ENCODE assay signal across 2 cellular contexts in the genomic region with DNA sequence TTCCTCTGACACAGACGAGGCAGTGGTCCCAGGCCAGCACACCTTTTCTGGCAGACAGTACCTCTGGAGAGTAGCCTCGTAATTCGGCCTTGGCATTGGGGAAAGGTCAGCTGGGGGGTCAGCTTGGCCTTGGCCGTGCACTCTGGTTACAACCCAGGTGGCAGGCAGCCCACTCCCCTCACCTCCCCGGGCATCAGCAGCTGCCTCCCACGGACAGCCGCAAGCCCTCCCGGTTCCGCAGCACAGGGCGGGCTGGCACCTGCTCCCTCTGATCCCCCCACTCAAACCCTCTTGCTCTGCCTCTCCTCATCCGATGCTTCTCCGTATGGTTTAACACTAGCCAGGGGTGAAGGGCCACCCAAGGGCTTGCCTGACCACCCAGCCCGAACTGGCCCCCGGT.
TF ChIP-seq lines count a peak whose summit lies in the region.

No MANE protein-coding gene starts in this region.

TF ChIP-seq in WTC11, 78 proteins besides CTCF, POLR2A, EP300 and RAD21 (continued from another document and continues in another):
- TF ChIP-seq NR1H2 (CRISPR knock-in tag; IDR thresholded peaks at IDR 0.05) (no peak), TEAD4 (CRISPR knock-in tag; IDR thresholded peaks at IDR 0.05) (no peak), GTF2I (CRISPR knock-in tag; conservative IDR thresholded peaks at IDR 0.05) (no peak), HMGA2 (CRISPR knock-in tag; IDR thresholded peaks at IDR 0.05) (no peak), ZNF396 (CRISPR knock-in tag; IDR thresholded peaks at IDR 0.05; ENCODE audit: borderline replicate concordance) (no peak), ZBTB21 (CRISPR knock-in tag; IDR thresholded peaks at IDR 0.05; ENCODE audit: borderline replicate concordance) (no peak), NFATC4 (CRISPR knock-in tag; IDR thresholded peaks at IDR 0.05) (no peak)
- TF ChIP-seq, protein P1, sequence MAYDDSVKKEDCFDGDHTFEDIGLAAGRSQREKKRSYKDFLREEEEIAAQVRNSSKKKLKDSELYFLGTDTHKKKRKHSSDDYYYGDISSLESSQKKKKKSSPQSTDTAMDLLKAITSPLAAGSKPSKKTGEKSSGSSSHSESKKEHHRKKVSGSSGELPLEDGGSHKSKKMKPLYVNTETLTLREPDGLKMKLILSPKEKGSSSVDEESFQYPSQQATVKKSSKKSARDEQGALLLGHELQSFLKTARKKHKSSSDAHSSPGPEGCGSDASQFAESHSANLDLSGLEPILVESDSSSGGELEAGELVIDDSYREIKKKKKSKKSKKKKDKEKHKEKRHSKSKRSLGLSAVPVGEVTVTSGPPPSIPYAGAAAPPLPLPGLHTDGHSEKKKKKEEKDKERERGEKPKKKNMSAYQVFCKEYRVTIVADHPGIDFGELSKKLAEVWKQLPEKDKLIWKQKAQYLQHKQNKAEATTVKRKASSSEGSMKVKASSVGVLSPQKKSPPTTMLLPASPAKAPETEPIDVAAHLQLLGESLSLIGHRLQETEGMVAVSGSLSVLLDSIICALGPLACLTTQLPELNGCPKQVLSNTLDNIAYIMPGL (CRISPR knock-in tag; IDR thresholded peaks at IDR 0.05) = no peak
- TF ChIP-seq, protein P2, sequence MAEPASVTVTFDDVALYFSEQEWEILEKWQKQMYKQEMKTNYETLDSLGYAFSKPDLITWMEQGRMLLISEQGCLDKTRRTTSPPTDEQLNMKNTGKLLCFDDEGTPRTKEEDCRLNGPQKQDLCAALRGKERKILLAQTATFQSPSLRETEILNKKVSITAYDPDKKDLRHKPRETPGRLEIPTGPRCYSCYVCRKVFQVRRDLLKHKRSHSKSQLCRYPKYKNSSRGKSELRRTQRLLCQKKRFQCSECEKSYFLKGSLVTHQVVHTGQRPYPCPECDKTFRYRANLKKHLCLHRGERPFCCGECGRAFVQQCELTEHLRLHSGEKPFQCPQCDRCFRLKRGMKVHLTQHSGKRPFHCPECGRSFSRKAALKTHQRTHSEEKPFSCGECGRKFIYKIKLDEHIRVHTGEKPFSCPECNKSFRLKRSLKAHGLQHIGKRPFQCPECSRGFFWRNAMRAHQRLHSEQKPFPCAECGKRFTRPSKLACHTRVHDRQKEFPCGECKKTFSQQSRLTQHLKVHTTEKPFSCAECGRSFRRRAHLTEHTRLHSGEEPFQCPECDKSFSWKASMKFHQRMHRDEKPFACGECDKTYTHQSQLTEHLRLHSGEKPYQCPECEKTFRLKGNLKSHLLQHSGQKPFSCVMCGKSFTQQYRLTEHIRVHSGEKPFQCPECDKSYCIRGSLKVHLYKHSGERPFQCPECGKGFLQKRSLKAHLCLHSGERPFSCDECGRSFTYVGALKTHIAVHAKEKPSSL (CRISPR knock-in tag; conservative IDR thresholded peaks at IDR 0.05) = no peak
- TF ChIP-seq, protein P3, sequence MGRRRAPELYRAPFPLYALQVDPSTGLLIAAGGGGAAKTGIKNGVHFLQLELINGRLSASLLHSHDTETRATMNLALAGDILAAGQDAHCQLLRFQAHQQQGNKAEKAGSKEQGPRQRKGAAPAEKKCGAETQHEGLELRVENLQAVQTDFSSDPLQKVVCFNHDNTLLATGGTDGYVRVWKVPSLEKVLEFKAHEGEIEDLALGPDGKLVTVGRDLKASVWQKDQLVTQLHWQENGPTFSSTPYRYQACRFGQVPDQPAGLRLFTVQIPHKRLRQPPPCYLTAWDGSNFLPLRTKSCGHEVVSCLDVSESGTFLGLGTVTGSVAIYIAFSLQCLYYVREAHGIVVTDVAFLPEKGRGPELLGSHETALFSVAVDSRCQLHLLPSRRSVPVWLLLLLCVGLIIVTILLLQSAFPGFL (CRISPR knock-in tag; IDR thresholded peaks at IDR 0.05; ENCODE audit: borderline replicate concordance) = no peak
- TF ChIP-seq, protein P4, sequence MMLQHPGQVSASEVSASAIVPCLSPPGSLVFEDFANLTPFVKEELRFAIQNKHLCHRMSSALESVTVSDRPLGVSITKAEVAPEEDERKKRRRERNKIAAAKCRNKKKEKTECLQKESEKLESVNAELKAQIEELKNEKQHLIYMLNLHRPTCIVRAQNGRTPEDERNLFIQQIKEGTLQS (CRISPR knock-in tag; conservative IDR thresholded peaks at IDR 0.05) = no peak
- TF ChIP-seq, protein P5, sequence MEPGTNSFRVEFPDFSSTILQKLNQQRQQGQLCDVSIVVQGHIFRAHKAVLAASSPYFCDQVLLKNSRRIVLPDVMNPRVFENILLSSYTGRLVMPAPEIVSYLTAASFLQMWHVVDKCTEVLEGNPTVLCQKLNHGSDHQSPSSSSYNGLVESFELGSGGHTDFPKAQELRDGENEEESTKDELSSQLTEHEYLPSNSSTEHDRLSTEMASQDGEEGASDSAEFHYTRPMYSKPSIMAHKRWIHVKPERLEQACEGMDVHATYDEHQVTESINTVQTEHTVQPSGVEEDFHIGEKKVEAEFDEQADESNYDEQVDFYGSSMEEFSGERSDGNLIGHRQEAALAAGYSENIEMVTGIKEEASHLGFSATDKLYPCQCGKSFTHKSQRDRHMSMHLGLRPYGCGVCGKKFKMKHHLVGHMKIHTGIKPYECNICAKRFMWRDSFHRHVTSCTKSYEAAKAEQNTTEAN (CRISPR knock-in tag; IDR thresholded peaks at IDR 0.05) = no peak
- TF ChIP-seq, protein P6, sequence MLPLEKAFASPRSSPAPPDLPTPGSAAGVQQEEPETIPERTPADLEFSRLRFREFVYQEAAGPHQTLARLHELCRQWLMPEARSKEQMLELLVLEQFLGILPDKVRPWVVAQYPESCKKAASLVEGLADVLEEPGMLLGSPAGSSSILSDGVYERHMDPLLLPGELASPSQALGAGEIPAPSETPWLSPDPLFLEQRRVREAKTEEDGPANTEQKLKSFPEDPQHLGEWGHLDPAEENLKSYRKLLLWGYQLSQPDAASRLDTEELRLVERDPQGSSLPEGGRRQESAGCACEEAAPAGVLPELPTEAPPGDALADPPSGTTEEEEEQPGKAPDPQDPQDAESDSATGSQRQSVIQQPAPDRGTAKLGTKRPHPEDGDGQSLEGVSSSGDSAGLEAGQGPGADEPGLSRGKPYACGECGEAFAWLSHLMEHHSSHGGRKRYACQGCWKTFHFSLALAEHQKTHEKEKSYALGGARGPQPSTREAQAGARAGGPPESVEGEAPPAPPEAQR (CRISPR knock-in tag; IDR thresholded peaks at IDR 0.05) = no peak

TF ChIP-seq in HepG2, 621 proteins besides CTCF, POLR2A, EP300 and RAD21:
- peak; percentile 72 for TF ChIP-seq RBM22 (optimal IDR thresholded peaks at IDR 0.05; ENCODE audit: low read length)
- TF ChIP-seq, protein P7, sequence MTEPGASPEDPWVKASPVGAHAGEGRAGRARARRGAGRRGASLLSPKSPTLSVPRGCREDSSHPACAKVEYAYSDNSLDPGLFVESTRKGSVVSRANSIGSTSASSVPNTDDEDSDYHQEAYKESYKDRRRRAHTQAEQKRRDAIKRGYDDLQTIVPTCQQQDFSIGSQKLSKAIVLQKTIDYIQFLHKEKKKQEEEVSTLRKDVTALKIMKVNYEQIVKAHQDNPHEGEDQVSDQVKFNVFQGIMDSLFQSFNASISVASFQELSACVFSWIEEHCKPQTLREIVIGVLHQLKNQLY (CRISPR knock-in tag; IDR thresholded peaks at IDR 0.05) = no peak
